In the genomic region with DNA sequence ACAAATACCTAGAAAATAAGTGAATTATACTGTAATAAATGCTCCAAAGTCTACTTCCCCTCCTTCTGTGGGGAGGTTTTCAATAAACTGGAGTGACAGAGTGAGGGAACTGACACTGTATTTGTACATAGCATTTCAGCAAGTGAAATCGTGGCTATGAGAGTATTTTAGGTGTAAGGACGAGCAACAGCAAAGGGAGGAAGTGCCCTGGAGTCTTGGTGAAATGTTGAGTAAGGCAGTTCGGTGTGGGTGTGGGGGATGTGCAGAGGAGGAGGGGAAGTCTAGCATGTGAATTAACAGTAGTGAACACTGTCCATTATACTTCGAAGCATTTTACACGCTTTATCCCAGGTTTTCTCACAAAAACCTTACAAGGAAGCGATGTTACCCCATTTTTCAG, we compare ENCODE assay signal across 14 cellular contexts. TPM values are rescaled to one million over a fixed set of nuclear protein-coding genes. Genes with fewer than 3 reads are reported as not detected.
DNase-seq lines count a peak whose midpoint lies in the region; ATAC-seq and TF ChIP-seq lines count a peak whose summit lies in the region.
"Had no signal": no experiment of that assay in that cellular context is flagged by ENCODE, and none has a peak within 500 bp of the region (broad histone marks: within the 10 kb centered on the region; RNA-seq: fewer than 3 reads in every experiment).

No MANE protein-coding gene starts in this region.

- H3K9me3 ChIP-seq in gastroesophageal sphincter = no peaks in the 10 kb centered on the region
- no peaks in the 10 kb centered on the region for H3K9me3 ChIP-seq in naive thymus-derived CD4-positive, alpha-beta T cell (ENCODE audit: control insufficient read depth in 2 of 3, low read length in 3 of 3)
- H3K9me3 ChIP-seq: thoracic aorta had no signal

- peaks cover 0 to 21% (median 8%) of the 10 kb centered on the region in 7 donors for H3K4me1 Mint-ChIP-seq in naive thymus-derived CD4-positive, alpha-beta T cell

- no peaks in the 10 kb centered on the region for H3K36me3 ChIP-seq in gastroesophageal sphincter
- no peaks in the 10 kb centered on the region for H3K36me3 ChIP-seq in naive thymus-derived CD4-positive, alpha-beta T cell (ENCODE audit: control insufficient read depth in 2 of 3, insufficient read depth in 3 of 3, low read length in 3 of 3)
- H3K36me3 ChIP-seq: thoracic aorta had no signal

- CTCF ChIA-PET in naive thymus-derived CD4-positive, alpha-beta T cell (lab: Charles Lee) = no interaction called here

- H3K27ac Mint-ChIP-seq in naive thymus-derived CD4-positive, alpha-beta T cell = no peak overlapping the region

- no peak for TF ChIP-seq POLR2A in gastroesophageal sphincter (IDR thresholded peaks at IDR 0.05)

- H3K27ac ChIP-seq in gastroesophageal sphincter = no peak overlapping the region
- H3K27ac ChIP-seq in naive thymus-derived CD4-positive, alpha-beta T cell (ENCODE audit: low read depth, low read length) = no peak overlapping the region
- H3K27ac ChIP-seq: thoracic aorta had no signal

- no peak overlapping the region for H3K4me3 Mint-ChIP-seq in naive thymus-derived CD4-positive, alpha-beta T cell

- H3K9me3 Mint-ChIP-seq in naive thymus-derived CD4-positive, alpha-beta T cell = peaks cover 0 to 1% (median 0%) of the 10 kb centered on the region in 11 donors

- H3K4me1 ChIP-seq in gastroesophageal sphincter = no peaks in the 10 kb centered on the region
- H3K4me1 ChIP-seq in naive thymus-derived CD4-positive, alpha-beta T cell (ENCODE audit: control insufficient read depth in 2 of 2, insufficient read depth in 2 of 2, low read length in 2 of 2) = no peaks in the 10 kb centered on the region

- intact Hi-C loops in naive thymus-derived CD4-positive, alpha-beta T cell (cut with micrococcal nuclease) = no loop called here

- TF ChIP-seq CTCF in gastroesophageal sphincter (IDR thresholded peaks at IDR 0.05) = no peak

- H3K27me3 Mint-ChIP-seq in naive thymus-derived CD4-positive, alpha-beta T cell = peaks cover 33 to 56% (median 45%) of the 10 kb centered on the region in 5 donors

- TF ChIP-seq EP300 in gastroesophageal sphincter (IDR thresholded peaks at IDR 0.05) = no peak

- POLR2A ChIA-PET in naive thymus-derived CD4-positive, alpha-beta T cell (lab: Charles Lee) = no interaction called here

- ATAC-seq in gastroesophageal sphincter = peak; percentile 58
- peak; percentile 80 for ATAC-seq in naive thymus-derived CD4-positive, alpha-beta T cell
- no peak for ATAC-seq in HG02610 (IDR thresholded peaks at IDR 0.05; ENCODE audit: unreplicated experiment)
- ATAC-seq in HG03354 (IDR thresholded peaks at IDR 0.05; ENCODE audit: poor library complexity, severe bottlenecking, unreplicated experiment) = no peak
- ATAC-seq in HG03439 (IDR thresholded peaks at IDR 0.05; ENCODE audit: unreplicated experiment) = no peak

- DNase-seq in GDM1 (lab: John Stamatoyannopoulos, UW) (peak; percentile 72), NOMO-1 (lab: John Stamatoyannopoulos, UW; ENCODE audit: unreplicated experiment in 2 of 2) (peak; percentile 99 to 100)
- DNase-seq in naive thymus-derived CD4-positive, alpha-beta T cell = no peak
- no peak for DNase-seq in activated CD4-positive, CD25-positive, alpha-beta regulatory T cell treated with anti-CD3 and anti-CD28 coated beads, Interleukin-2, amount 50 U/mL, for 72 hours
- DNase-seq: activated gamma-delta T cell treated with Interleukin-2 at 50 U/mL for 16 hours, NCI-H1436, NCI-H510A had no signal

- H3K36me3 Mint-ChIP-seq in naive thymus-derived CD4-positive, alpha-beta T cell = no peaks in the 10 kb centered on the region

- 67 to 79% methylated on average over 5 to 6 of the region's 6 CpGs for WGBS in gastroesophageal sphincter (ENCODE audit: low coverage in 1 of 2), 2 donors

- no peak overlapping the region for H3K4me3 ChIP-seq in gastroesophageal sphincter
- no peak overlapping the region for H3K4me3 ChIP-seq in naive thymus-derived CD4-positive, alpha-beta T cell (ENCODE audit: low read length)
- H3K4me3 ChIP-seq: thoracic aorta had no signal

- no peaks in the 10 kb centered on the region for H3K27me3 ChIP-seq in gastroesophageal sphincter
- H3K27me3 ChIP-seq in naive thymus-derived CD4-positive, alpha-beta T cell (ENCODE audit: control insufficient read depth in 2 of 2, insufficient read depth in 2 of 2, low read length in 2 of 2) = no peaks in the 10 kb centered on the region

RNA-seq across cellular contexts. Expression of gene P2RY13, which starts 18.1 kb away (rescaled TPM):
- 1 to 10 TPM in 2 of 4 donors, under 1 TPM in 1, not detected in 1; 0.58 to 2.5 (median 1.6) TPM for total RNA-seq in gastroesophageal sphincter
- 10 to 100 TPM in 1 of 5 experiments, under 1 TPM in 1, not detected in 3; 0.13 to 11.4 TPM for total RNA-seq in naive thymus-derived CD4-positive, alpha-beta T cell
- not detected for polyA plus RNA-seq in naive thymus-derived CD4-positive, alpha-beta T cell

RNA-seq across cellular contexts. Expression of gene GPR87, which starts 30.8 kb away (rescaled TPM):
- total RNA-seq in gastroesophageal sphincter = 1 to 10 TPM in 1 of 4 donors, not detected in 3; 3.5 TPM
- total RNA-seq in naive thymus-derived CD4-positive, alpha-beta T cell = not detected
- polyA plus RNA-seq in naive thymus-derived CD4-positive, alpha-beta T cell = not detected
- total RNA-seq: mucosa of gallbladder, posterior vena cava, thoracic aorta had no signal

RNA-seq across cellular contexts. Expression of gene P2RY12, which starts 37.1 kb away (rescaled TPM):
- 1 to 10 TPM in 2 of 4 donors, under 1 TPM in 2; 0.31 to 7.8 (median 3.7) TPM for total RNA-seq in gastroesophageal sphincter
- total RNA-seq in naive thymus-derived CD4-positive, alpha-beta T cell = under 1 TPM in 1 of 5 experiments, not detected in 4; 0.39 TPM
- polyA plus RNA-seq in naive thymus-derived CD4-positive, alpha-beta T cell = not detected

Comparison
In these comparisons a context has a peak if more than half of its experiments do, and no peak if none do; other contexts are left out.
1. DNase-seq: peak in GDM1 (single experiment) and NOMO-1 (2 of 2); none in naive thymus-derived CD4-positive, alpha-beta T cell (0 of 9) and activated CD4-positive, CD25-positive, alpha-beta regulatory T cell treated with anti-CD3 and anti-CD28 coated beads, Interleukin-2, amount 50 U/mL, for 72 hours (single experiment).
2. ATAC-seq: peak in gastroesophageal sphincter (single experiment) and naive thymus-derived CD4-positive, alpha-beta T cell (single experiment); none in HG02610 (single experiment), HG03354 (single experiment) and HG03439 (single experiment).